In genomic region chr4:78517050-78517652, GRCh38 we compare ENCODE assay signal across 8 cellular contexts. TPM values are rescaled to one million over a fixed set of nuclear protein-coding genes. Genes with fewer than 3 reads are reported as not detected.
A peak's percentile ranks its signal among the peaks of the same experiment; 100 is the strongest.
DNase-seq lines count a peak whose midpoint lies in the region; ATAC-seq, FAIRE-seq and TF ChIP-seq lines count a peak whose summit lies in the region.

No MANE protein-coding gene starts in this region.

- CTCF ChIA-PET in AG04449 (lab: Yijun Ruan, JAX): interaction anchor here (0.9 to 7.2 kb wide), 16 partner anchors 9 to 563 kb away, joined by 3 to 48 read pairs (median 5); no protein-coding TSS in a partner anchor

- POLR2A ChIA-PET in AG04449 (lab: Yijun Ruan, JAX): no interaction called here

- no peak overlapping the region for H2AFZ ChIP-seq in GM23338

- no peak overlapping the region for H3K27ac Mint-ChIP-seq in GM23338

- no peaks in the 10 kb centered on the region for H3K79me2 ChIP-seq in GM23338 (replicated peaks; ENCODE audit: insufficient read depth)

- H3K9me3 Mint-ChIP-seq in GM23338: no peaks in the 10 kb centered on the region

- no peak overlapping the region for H3K27ac ChIP-seq in GM23338 (ENCODE audit: low read depth)
- no peak overlapping the region for H3K27ac ChIP-seq in small intestine (ENCODE audit: low read depth in 1 of 2, low read length in 1 of 2)

- peak; percentile 52 for TF ChIP-seq CTCF in AG04449 (IDR thresholded peaks at IDR 0.05; ENCODE audit: insufficient read depth, low read length, missing control alignments)
- TF ChIP-seq CTCF in GM23338 (conservative IDR thresholded peaks at IDR 0.05; ENCODE audit: low read depth in 2 of 2): peak; percentile 65 to 73
- peak; percentile 69 for TF ChIP-seq CTCF in fibroblast of pulmonary artery (IDR thresholded peaks at IDR 0.05; ENCODE audit: low read length, missing control alignments)

- no peak overlapping the region for H3K4me3 ChIP-seq in AG04449 (ENCODE audit: low read depth, low read length)
- no peak overlapping the region for H3K4me3 ChIP-seq in GM23338
- no peak overlapping the region for H3K4me3 ChIP-seq in fibroblast of pulmonary artery (replicated peaks; ENCODE audit: low read depth, low read length)
- no peak overlapping the region for H3K4me3 ChIP-seq in small intestine (ENCODE audit: low read depth in 1 of 2, low read length in 2 of 2)

- 11 to 23% (median 17%) methylated on average over 3 of the region's 3 CpGs for WGBS in small intestine, 3 donors

- H3K27me3 ChIP-seq in GM23338 (ENCODE audit: insufficient read depth) (no peaks in the 10 kb centered on the region), small intestine (ENCODE audit: control insufficient read depth in 2 of 2, insufficient read depth in 2 of 2, low read length in 2 of 2) (no peaks in the 10 kb centered on the region)

- peaks cover 4% of the 10 kb centered on the region for H3K27me3 Mint-ChIP-seq in GM23338 (ENCODE audit: insufficient read depth, low read depth, poor library complexity)

- H3K36me3 ChIP-seq in GM23338 (ENCODE audit: insufficient read depth) (peaks cover 11% of the 10 kb centered on the region), small intestine (ENCODE audit: control insufficient read depth in 2 of 2, insufficient read depth in 2 of 2, low read length in 2 of 2) (no peaks in the 10 kb centered on the region)

- no peaks in the 10 kb centered on the region for H4K20me1 ChIP-seq in GM23338 (replicated peaks; ENCODE audit: insufficient read depth)

- no peak for FAIRE-seq in small intestine (lab: Jason Lieb, UNC)

- H3K4me1 ChIP-seq in GM23338 (ENCODE audit: insufficient read depth) (no peaks in the 10 kb centered on the region), small intestine (ENCODE audit: control insufficient read depth in 2 of 2, insufficient read depth in 1 of 2, low read depth in 1 of 2, low read length in 1 of 2) (no peaks in the 10 kb centered on the region)

- H3K9me2 ChIP-seq in GM23338 (ENCODE audit: insufficient read depth): no peaks in the 10 kb centered on the region

- H3K36me3 Mint-ChIP-seq in GM23338 (ENCODE audit: low read depth): peaks cover 13% of the 10 kb centered on the region

- H3F3A ChIP-seq in GM23338 (replicated peaks; ENCODE audit: low read depth): no peaks in the 10 kb centered on the region

- H3K4me2 ChIP-seq in GM23338: no peak overlapping the region

- no peak for DNase-seq in AG04449 (ENCODE audit: low read depth, low spot score)
- DNase-seq in GM23338 (ENCODE audit: low spot score): peak; percentile 65
- DNase-seq in RPMI8226: peak; percentile 9
- DNase-seq in fibroblast of pulmonary artery (ENCODE audit: low read depth): peak; percentile 65
- DNase-seq in small intestine: peak; percentile 31
- no peak for DNase-seq in NCI-H2107 treated with DMSO at 0.1 percent for 48 hours (lab: John Stamatoyannopoulos, UW; ENCODE audit: unreplicated experiment)
- DNase-seq in activated CD4-positive, CD25-positive, alpha-beta regulatory T cell (lab: John Stamatoyannopoulos, UW): no peak

- no peaks in the 10 kb centered on the region for H3K9me3 ChIP-seq in small intestine (ENCODE audit: control insufficient read depth, low read depth)

- H3K4me3 Mint-ChIP-seq in GM23338: no peak overlapping the region

- H3K4me1 Mint-ChIP-seq in GM23338: no peaks in the 10 kb centered on the region

- peak; percentile 47 for ATAC-seq in GM23338
- ATAC-seq in HG03469 (IDR thresholded peaks at IDR 0.05; ENCODE audit: unreplicated experiment): no peak

TF ChIP-seq in GM23338, 12 proteins besides CTCF, POLR2A, EP300 and RAD21:
- TF ChIP-seq STAT1 (IDR thresholded peaks at IDR 0.05; ENCODE audit: unreplicated experiment): no peak
- TF ChIP-seq NANOG (IDR thresholded peaks at IDR 0.05; ENCODE audit: borderline replicate concordance): no peak
- no peak for TF ChIP-seq EZH2phosphoT487 (IDR thresholded peaks at IDR 0.05; ENCODE audit: unreplicated experiment)
- TF ChIP-seq, protein P1, sequence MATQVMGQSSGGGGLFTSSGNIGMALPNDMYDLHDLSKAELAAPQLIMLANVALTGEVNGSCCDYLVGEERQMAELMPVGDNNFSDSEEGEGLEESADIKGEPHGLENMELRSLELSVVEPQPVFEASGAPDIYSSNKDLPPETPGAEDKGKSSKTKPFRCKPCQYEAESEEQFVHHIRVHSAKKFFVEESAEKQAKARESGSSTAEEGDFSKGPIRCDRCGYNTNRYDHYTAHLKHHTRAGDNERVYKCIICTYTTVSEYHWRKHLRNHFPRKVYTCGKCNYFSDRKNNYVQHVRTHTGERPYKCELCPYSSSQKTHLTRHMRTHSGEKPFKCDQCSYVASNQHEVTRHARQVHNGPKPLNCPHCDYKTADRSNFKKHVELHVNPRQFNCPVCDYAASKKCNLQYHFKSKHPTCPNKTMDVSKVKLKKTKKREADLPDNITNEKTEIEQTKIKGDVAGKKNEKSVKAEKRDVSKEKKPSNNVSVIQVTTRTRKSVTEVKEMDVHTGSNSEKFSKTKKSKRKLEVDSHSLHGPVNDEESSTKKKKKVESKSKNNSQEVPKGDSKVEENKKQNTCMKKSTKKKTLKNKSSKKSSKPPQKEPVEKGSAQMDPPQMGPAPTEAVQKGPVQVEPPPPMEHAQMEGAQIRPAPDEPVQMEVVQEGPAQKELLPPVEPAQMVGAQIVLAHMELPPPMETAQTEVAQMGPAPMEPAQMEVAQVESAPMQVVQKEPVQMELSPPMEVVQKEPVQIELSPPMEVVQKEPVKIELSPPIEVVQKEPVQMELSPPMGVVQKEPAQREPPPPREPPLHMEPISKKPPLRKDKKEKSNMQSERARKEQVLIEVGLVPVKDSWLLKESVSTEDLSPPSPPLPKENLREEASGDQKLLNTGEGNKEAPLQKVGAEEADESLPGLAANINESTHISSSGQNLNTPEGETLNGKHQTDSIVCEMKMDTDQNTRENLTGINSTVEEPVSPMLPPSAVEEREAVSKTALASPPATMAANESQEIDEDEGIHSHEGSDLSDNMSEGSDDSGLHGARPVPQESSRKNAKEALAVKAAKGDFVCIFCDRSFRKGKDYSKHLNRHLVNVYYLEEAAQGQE (IDR thresholded peaks at IDR 0.05; ENCODE audit: unreplicated experiment): no peak
- TF ChIP-seq POLR2AphosphoS5 (IDR thresholded peaks at IDR 0.05; ENCODE audit: low read depth): no peak
- TF ChIP-seq ETS1 (IDR thresholded peaks at IDR 0.05): no peak
- TF ChIP-seq ZNF331 (CRISPR knock-in tag; IDR thresholded peaks at IDR 0.05; ENCODE audit: low read depth): no peak
- TF ChIP-seq CREB1 (CRISPR knock-in tag; IDR thresholded peaks at IDR 0.05; ENCODE audit: low read depth): no peak
- TF ChIP-seq ZNF114 (CRISPR knock-in tag; IDR thresholded peaks at IDR 0.05): no peak
- no peak for TF ChIP-seq JUNB (IDR thresholded peaks at IDR 0.05; ENCODE audit: unreplicated experiment)
- TF ChIP-seq EZH2 (IDR thresholded peaks at IDR 0.05; ENCODE audit: low read depth, unreplicated experiment): no peak

RNA-seq across cellular contexts. Expression of gene ANXA3, which starts 34.4 kb away (rescaled TPM):
- 20.3 and 23.8 TPM in 2 replicates for total RNA-seq in GM23338 (2014; rRNA removed; shearing (Covaris generic))
- polyA plus RNA-seq in GM23338 (2016; fragmentation: Nextera tagmentation; extraction: Ambion mirVana) (26.2 and 31.5 TPM in 2 replicates), small intestine (10 to 100 TPM; 17.5 to 64.6 (median 41.9) TPM)

Comparison
In these comparisons a context has a peak if more than half of its experiments do, and no peak if none do; other contexts are left out.
1. DNase-seq: peak in GM23338 (single experiment), RPMI8226 (single experiment), fibroblast of pulmonary artery (single experiment) and small intestine (single experiment); none in AG04449 (single experiment), NCI-H2107 treated with DMSO at 0.1 percent for 48 hours (single experiment) and activated CD4-positive, CD25-positive, alpha-beta regulatory T cell (0 of 4).
2. Peak in every context shown above with its lines, with median percentiles within 50 percentile points of each other: CTCF ChIP-seq.